In genomic region chr5:172725785-172726184, GRCh38 we compare ENCODE assay signal across 18 cellular contexts.
"Had no signal": no experiment of that assay in that cellular context is flagged by ENCODE, and none has a peak within 500 bp of the region (broad histone marks: within the 10 kb centered on the region; RNA-seq: fewer than 3 reads in every experiment).

No MANE protein-coding gene starts in this region.

- H3K36me3 ChIP-seq: sigmoid colon, stomach, thoracic aorta, transverse colon had no signal

- H3K9me3 ChIP-seq: sigmoid colon, stomach, thoracic aorta, transverse colon had no signal

- H3K4me2 ChIP-seq: hepatocyte had no signal

- H3K27ac ChIP-seq: coronary artery, foreskin keratinocyte, hepatocyte, sigmoid colon, stomach, thoracic aorta, transverse colon had no signal

- H3K9me3 Mint-ChIP-seq: endodermal cell, mesothelial cell of epicardium, nephron had no signal

- DNase-seq: effector CD4-positive, alpha-beta T cell; endodermal cell; erythroblast; foreskin keratinocyte; kidney glomerular epithelial cell; mammary epithelial cell; sigmoid colon; stimulated activated CD4-positive, alpha-beta T cell treated with anti-CD3 and anti-CD28 coated beads, Interleukin-12 subunit alpha, Interleukin-12 subunit beta, amount 100 ng/mL, for 4 hours; stimulated activated naive CD4-positive, alpha-beta T cell; stomach; substantia nigra; transverse colon had no signal

- H3K4me3 ChIP-seq: coronary artery, hepatocyte, sigmoid colon, skin epidermis, stomach, thoracic aorta, transverse colon had no signal

- H2AFZ ChIP-seq: hepatocyte had no signal

- H3K4me1 Mint-ChIP-seq: mesothelial cell of epicardium had no signal

- H3K4me3 Mint-ChIP-seq: endodermal cell, mesothelial cell of epicardium, nephron had no signal

- H3K27me3 ChIP-seq: sigmoid colon, stomach, transverse colon had no signal

- H3K4me1 ChIP-seq: foreskin keratinocyte had no signal

- ATAC-seq: foreskin keratinocyte had no signal

- H3K36me3 Mint-ChIP-seq: mesothelial cell of epicardium had no signal

- H3K27ac Mint-ChIP-seq: endodermal cell, mesothelial cell of epicardium, nephron had no signal
